26 cellular contexts compared by ENCODE assay signal in the genomic region with DNA sequence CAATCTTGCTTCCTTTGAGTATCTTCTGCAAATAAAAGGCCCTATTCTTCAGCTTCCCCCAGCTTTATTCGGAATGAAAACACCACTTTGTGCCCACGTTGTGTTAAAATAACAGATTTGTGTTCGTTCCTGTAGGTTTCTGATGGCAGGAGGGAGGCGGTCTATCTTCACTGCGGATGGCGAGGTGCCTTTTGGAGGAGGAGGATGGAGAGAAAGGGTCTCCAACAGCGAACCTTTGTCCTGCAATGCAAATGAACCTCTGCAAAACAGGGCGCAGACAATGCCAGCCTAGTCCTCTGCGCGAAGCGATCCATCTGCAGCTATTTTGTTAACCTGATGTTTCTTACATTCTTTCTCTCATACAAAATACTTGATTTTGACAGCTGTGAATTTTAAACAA.
DNase-seq lines count a peak whose midpoint lies in the region; ATAC-seq and TF ChIP-seq lines count a peak whose summit lies in the region.
"Had no signal": no experiment of that assay in that cellular context is flagged by ENCODE, and none has a peak within 500 bp of the region (broad histone marks: within the 10 kb centered on the region; RNA-seq: fewer than 3 reads in every experiment).

No MANE protein-coding gene starts in this region.

- DNase-seq in H7 (peak; percentile 55), iPS-NIHi7 (ENCODE audit: extremely low spot score) (peak; percentile 75), pons (ENCODE audit: low spot score) (peak; percentile 78), HFFc6 (no peak), natural killer cell (no peak), osteocyte (ENCODE audit: extremely low spot score, unreplicated experiment) (no peak), NCI-H1105 treated with DMSO at 0.1 percent for 48 hours (lab: John Stamatoyannopoulos, UW) (no peak)
- DNase-seq: activated CD4-positive, alpha-beta T cell treated with anti-CD3 and anti-CD28 coated beads, Interleukin-2, amount 50 U/mL, for 4 hours; activated effector memory CD4-positive, alpha-beta T cell treated with anti-CD3 and anti-CD28 coated beads, Interleukin-2, amount 50 U/mL, for 16 hours; dermis blood vessel endothelial cell; DMS 273 treated with DMSO at 0.1 percent for 48 hours; foreskin fibroblast; GF-D8; Karpas-422; left ventricle myocardium superior; NCI-H1092 treated with DMSO at 0.1 percent for 48 hours; NCI-H2081 treated with DMSO at 0.1 percent for 48 hours; pancreas; SK-N-SH had no signal

- H3K27me3 ChIP-seq in H7 (ENCODE audit: control insufficient read depth, insufficient read depth, low read length) (peaks cover 17% of the 10 kb centered on the region), ectodermal cell (ENCODE audit: control insufficient read depth, insufficient read depth, low read length, poor library complexity, severe bottlenecking) (no peaks in the 10 kb centered on the region)
- H3K27me3 ChIP-seq: cardiac muscle cell had no signal

- H3K4me3 Mint-ChIP-seq in HFFc6 (no peak overlapping the region), natural killer cell (no peak overlapping the region), osteocyte (ENCODE audit: unreplicated experiment) (no peak overlapping the region)
- H3K4me3 Mint-ChIP-seq: stimulated activated effector memory CD8-positive, alpha-beta T cell treated with anti-CD3 and anti-CD28 coated beads, Interleukin-12 subunit alpha, Interleukin-12 subunit beta, amount 100 ng/mL, for 72 hours; T-helper 2 cell treated with Interferon-gamma antibody and Interleukin-4, amounts not matched to agents 5 μg/mL and 100 μg/mL, for 36 hours had no signal

- peaks cover 8% of the 10 kb centered on the region; the same call in 1 of the 2 replicates for H3K4me1 Mint-ChIP-seq in HFFc6 (ENCODE audit: low read depth)
- no peaks in the 10 kb centered on the region for H3K4me1 Mint-ChIP-seq in natural killer cell
- H3K4me1 Mint-ChIP-seq in osteocyte (ENCODE audit: unreplicated experiment), result peaks cover 4% of the 10 kb centered on the region
- H3K4me1 Mint-ChIP-seq: stimulated activated effector memory CD8-positive, alpha-beta T cell treated with anti-CD3 and anti-CD28 coated beads, Interleukin-12 subunit alpha, Interleukin-12 subunit beta, amount 100 ng/mL, for 72 hours had no signal

- H3K9me3 Mint-ChIP-seq in HFFc6 (no peaks in the 10 kb centered on the region), natural killer cell (no peaks in the 10 kb centered on the region), osteocyte (ENCODE audit: unreplicated experiment) (no peaks in the 10 kb centered on the region)
- H3K9me3 Mint-ChIP-seq: stimulated activated effector memory CD8-positive, alpha-beta T cell treated with anti-CD3 and anti-CD28 coated beads, Interleukin-12 subunit alpha, Interleukin-12 subunit beta, amount 100 ng/mL, for 72 hours; T-helper 2 cell treated with Interferon-gamma antibody and Interleukin-4, amounts not matched to agents 5 μg/mL and 100 μg/mL, for 36 hours had no signal

- H3K36me3 Mint-ChIP-seq in HFFc6 (ENCODE audit: low read depth) (no peaks in the 10 kb centered on the region), natural killer cell (no peaks in the 10 kb centered on the region), osteocyte (ENCODE audit: unreplicated experiment) (no peaks in the 10 kb centered on the region)
- H3K36me3 Mint-ChIP-seq: stimulated activated effector memory CD8-positive, alpha-beta T cell treated with anti-CD3 and anti-CD28 coated beads, Interleukin-12 subunit alpha, Interleukin-12 subunit beta, amount 100 ng/mL, for 72 hours had no signal

- peak overlapping the region; percentile 82 for H3K27ac ChIP-seq in ectodermal cell (ENCODE audit: insufficient read depth, low read depth, low read length, poor library complexity, severe bottlenecking)
- H3K27ac ChIP-seq: C4-2B, cardiac muscle cell, epithelial cell of prostate, pancreas, thoracic aorta had no signal

- intact Hi-C loops in natural killer cell (cut with micrococcal nuclease), result no loop called here

- no peak for ATAC-seq in natural killer cell
- ATAC-seq: left ventricle myocardium superior; pancreas; stimulated activated effector memory CD8-positive, alpha-beta T cell treated with anti-CD3 and anti-CD28 coated beads, Interleukin-12 subunit alpha, Interleukin-12 subunit beta, amount 100 ng/mL, for 72 hours had no signal

- H3K4me3 ChIP-seq in H7 (ENCODE audit: insufficient read depth, low read depth, low read length) (no peak overlapping the region), ectodermal cell (ENCODE audit: insufficient read depth, low read depth, low read length) (no peak overlapping the region)
- H3K4me3 ChIP-seq: cardiac muscle cell, pancreas, thoracic aorta had no signal

- H3K27me3 Mint-ChIP-seq in HFFc6 (ENCODE audit: insufficient read depth), result peaks cover 7% of the 10 kb centered on the region
- H3K27me3 Mint-ChIP-seq in natural killer cell (ENCODE audit: low read depth in 2 of 2), result peaks cover 9 to 27% of the 10 kb centered on the region in 2 donors
- H3K27me3 Mint-ChIP-seq in osteocyte (ENCODE audit: unreplicated experiment), result peaks cover 34% of the 10 kb centered on the region

- H3K4me1 ChIP-seq in ectodermal cell (ENCODE audit: control insufficient read depth, insufficient read depth, low read length), result peaks cover 66% of the 10 kb centered on the region
- H3K4me1 ChIP-seq: pancreas had no signal

- no peak overlapping the region for H3K27ac Mint-ChIP-seq in HFFc6
- H3K27ac Mint-ChIP-seq in natural killer cell, result no peak overlapping the region
- H3K27ac Mint-ChIP-seq in osteocyte (ENCODE audit: unreplicated experiment), result no peak overlapping the region
- H3K27ac Mint-ChIP-seq: stimulated activated effector memory CD8-positive, alpha-beta T cell treated with anti-CD3 and anti-CD28 coated beads, Interleukin-12 subunit alpha, Interleukin-12 subunit beta, amount 100 ng/mL, for 72 hours; T-helper 2 cell treated with Interferon-gamma antibody and Interleukin-4, amounts not matched to agents 5 μg/mL and 100 μg/mL, for 36 hours had no signal

- H3K36me3 ChIP-seq in H7 (replicated peaks; ENCODE audit: control insufficient read depth, insufficient read depth, low read length) (no peaks in the 10 kb centered on the region), ectodermal cell (ENCODE audit: control insufficient read depth, insufficient read depth, low read length) (no peaks in the 10 kb centered on the region)
- H3K36me3 ChIP-seq: cardiac muscle cell, pancreas, thoracic aorta had no signal

- no peak for TF ChIP-seq CTCF in HFFc6 (IDR thresholded peaks at IDR 0.05)
- TF ChIP-seq CTCF in natural killer cell (IDR thresholded peaks at IDR 0.05), result no peak
- no peak for TF ChIP-seq CTCF in osteocyte (IDR thresholded peaks at IDR 0.05)

- WGBS in ectodermal cell, 2 experiments, result 0 to 2% methylated on average over 11 of the region's 11 CpGs

- no peaks in the 10 kb centered on the region for H3K9me3 ChIP-seq in ectodermal cell (ENCODE audit: control insufficient read depth, low read length)
- H3K9me3 ChIP-seq: pancreas, SK-N-SH, thoracic aorta had no signal

Comparison
In these comparisons a context has a peak if more than half of its experiments do, and no peak if none do; other contexts are left out.
1. DNase-seq: peak in H7 (single experiment), iPS-NIHi7 (single experiment) and pons (single experiment); none in HFFc6 (single experiment), natural killer cell (single experiment), osteocyte (single experiment) and NCI-H1105 treated with DMSO at 0.1 percent for 48 hours (single experiment).